In genomic region chr7:56051339-56052191, GRCh38 we compare ENCODE assay signal across 8 cellular contexts.
DNase-seq lines count a peak whose midpoint lies in the region; ATAC-seq lines count a peak whose summit lies in the region.

CCT6A (plus strand) TSS chr7:56051765; CDS start chr7:56051849, 84 bp downstream.
PSPH (minus strand) TSS chr7:56051444; CDS start chr7:56021212, 30,232 bp downstream.

- ATAC-seq in GM19023 (IDR thresholded peaks at IDR 0.05; ENCODE audit: unreplicated experiment) (peak; percentile 97), HG03280 (IDR thresholded peaks at IDR 0.05; ENCODE audit: unreplicated experiment) (peak; percentile 95)

- DNase-seq in AG08396 (ENCODE audit: low spot score) (peak; percentile 96), NCI-H345 treated with DMSO at 0.1 percent for 48 hours (lab: John Stamatoyannopoulos, UW; ENCODE audit: unreplicated experiment) (peak; percentile 96), iris pigment epithelial cell (ENCODE audit: low read depth) (peak; percentile 99)
- peak; percentile 79 to 81 (median 80) for DNase-seq in activated CD4-positive, CD25-positive, alpha-beta regulatory T cell (lab: John Stamatoyannopoulos, UW)
- peak; percentile 85 for DNase-seq in central memory CD4-positive, alpha-beta T cell
- DNase-seq in stimulated activated CD4-positive, alpha-beta T cell treated with anti-CD3 and anti-CD28 coated beads, Interleukin-12 subunit alpha, Interleukin-12 subunit beta, amount 100 ng/mL, for 4 hours, result peak; percentile 94

Comparison
In these comparisons a context has a peak if more than half of its experiments do, and no peak if none do; other contexts are left out.
1. Peak in every context shown above with its lines: DNase-seq and ATAC-seq.